In genomic region chr5:68215208-68215887, GRCh38 we compare ENCODE assay signal across 8 cellular contexts. TPM values are rescaled to one million over a fixed set of nuclear protein-coding genes. Genes with fewer than 3 reads are reported as not detected.
DNase-seq lines count a peak whose midpoint lies in the region; ATAC-seq and TF ChIP-seq lines count a peak whose summit lies in the region.

PIK3R1 (plus strand) TSS chr5:68215756; CDS start chr5:68226676, 10,920 bp downstream.

- H3K4me3 ChIP-seq in PC-9 (peak within 1 kb of the TSS; percentile 73), mucosa of stomach (ENCODE audit: low read length) (peak within 1 kb of the TSS; percentile 61)

- no TSS peak for BruUV-seq in PC-9 (replicated peaks; lab: Mats Ljungman, UMichigan)

- CTCF ChIA-PET in PC-9 (lab: Charles Lee) = interaction anchor here (0.6 kb wide), 1 partner anchor 9 kb away, joined by 3 read pairs; no protein-coding TSS in a partner anchor

- peaks cover 8% of the 10 kb centered on the region; the same call in 1 of the 2 replicates for H3F3A ChIP-seq in PC-9 (ENCODE audit: insufficient read depth, low read depth)

- H3K9me3 ChIP-seq in PC-9 (ENCODE audit: insufficient read depth, low read depth) (no peaks in the 10 kb centered on the region; the same call in 1 of the 2 replicates), mucosa of stomach (ENCODE audit: control insufficient read depth, low read length) (no peaks in the 10 kb centered on the region)

- peak; percentile 86 for TF ChIP-seq POLR2A in erythroblast (IDR thresholded peaks at IDR 0.05; ENCODE audit: low read length)

- no peaks in the 10 kb centered on the region for H3K9me2 ChIP-seq in PC-9 (ENCODE audit: insufficient read depth)

- peak within 1 kb of the TSS; percentile 69 for H3K27ac ChIP-seq in PC-9

- peak; percentile 86 for ATAC-seq in GM21737 (IDR thresholded peaks at IDR 0.05; ENCODE audit: unreplicated experiment)

- H3K79me2 ChIP-seq in PC-9 (ENCODE audit: low read depth) = peaks cover 21% of the 10 kb centered on the region; the same call in 1 of the 2 replicates

- TF ChIP-seq CTCF in PC-9 (conservative IDR thresholded peaks at IDR 0.05) = 0 out of 2 replicates have a peak, but pooled peaks have one; percentile 27

- H3K4me1 ChIP-seq in PC-9 (replicated peaks; ENCODE audit: insufficient read depth) (peaks cover 22% of the 10 kb centered on the region), mucosa of stomach (ENCODE audit: control insufficient read depth, insufficient read depth, low read length) (peaks cover 6% of the 10 kb centered on the region)

- H3K36me3 ChIP-seq in PC-9 (ENCODE audit: low read depth) = no peaks in the 10 kb centered on the region
- H3K36me3 ChIP-seq in mucosa of stomach (ENCODE audit: control insufficient read depth, insufficient read depth, low read length) = no peaks in the 10 kb centered on the region

- intact Hi-C loops in PC-9 (cut with micrococcal nuclease; ENCODE audit: unreplicated experiment) = no loop called here

- no peaks in the 10 kb centered on the region for H3K27me3 ChIP-seq in PC-9 (ENCODE audit: insufficient read depth, low read depth)
- no peaks in the 10 kb centered on the region for H3K27me3 ChIP-seq in mucosa of stomach (ENCODE audit: control insufficient read depth, insufficient read depth, low read length)

- POLR2A ChIA-PET in PC-9 (lab: Charles Lee; ENCODE audit: unreplicated experiment) = interaction anchor here (0.5 to 0.7 kb wide), 7 partner anchors 9 to 724 kb away, joined by 3 to 27 read pairs (median 7); no protein-coding TSS in a partner anchor

- no peaks in the 10 kb centered on the region for H4K20me1 ChIP-seq in PC-9 (ENCODE audit: insufficient read depth)

- H2AFZ ChIP-seq in PC-9 = peak within 1 kb of the TSS; percentile 90

- peak within 1 kb of the TSS; percentile 90 for H3K9ac ChIP-seq in mucosa of stomach (ENCODE audit: low read length)

- H3K4me2 ChIP-seq in PC-9 = peak within 1 kb of the TSS; percentile 81

- DNase-seq in DMS79 treated with DMSO at 0.1 percent for 48 hours (lab: John Stamatoyannopoulos, UW) = peak; percentile 63
- DNase-seq in KG1 (lab: John Stamatoyannopoulos, UW) = peak; percentile 92
- peak; percentile 69 to 93 for DNase-seq in PC-9
- DNase-seq in activated T-cell treated with anti-CD3 and anti-CD28 coated beads, Interleukin-2, amount 50 U/mL, for 1 hour = peak; percentile 97
- peak; percentile 93 to 97 for DNase-seq in erythroblast (lab: John Stamatoyannopoulos, UW)
- peak; percentile 93 for DNase-seq in stimulated activated CD8-positive, alpha-beta memory T cell treated with anti-CD3 and anti-CD28 coated beads, Interleukin-4, amount 100 ng/mL, for 48 hours

RNA-seq across cellular contexts. Expression of gene PIK3R1, which starts in this region (rescaled TPM):
- total RNA-seq in PC-9 (2021) = 15.1 and 15.9 TPM in 2 replicates

Comparison
In these comparisons a context has a peak if more than half of its experiments do, and no peak if none do; other contexts are left out.
1. Peak in every context shown above with its lines: DNase-seq, ATAC-seq, H3K4me3 ChIP-seq and H3K27ac ChIP-seq.